11 cellular contexts compared by ENCODE assay signal in genomic region chr22:42180349-42180842, GRCh38. TPM values are rescaled to one million over a fixed set of nuclear protein-coding genes. Genes with fewer than 3 reads are reported as not detected.
DNase-seq lines count a peak whose midpoint lies in the region; ATAC-seq and TF ChIP-seq lines count a peak whose summit lies in the region.
"Had no signal": no experiment of that assay in that cellular context is flagged by ENCODE, and none has a peak within 500 bp of the region (broad histone marks: within the 10 kb centered on the region; RNA-seq: fewer than 3 reads in every experiment).

No MANE protein-coding gene starts in this region.

- peak overlapping the region; percentile 21 for H3K4me3 Mint-ChIP-seq in activated naive CD4-positive, alpha-beta T cell treated with anti-CD3 and anti-CD28 coated beads, Interleukin-2, amount 50 U/mL, for 24 hours

- H3K27me3 Mint-ChIP-seq in activated naive CD4-positive, alpha-beta T cell treated with anti-CD3 and anti-CD28 coated beads, Interleukin-2, amount 50 U/mL, for 24 hours = no peaks in the 10 kb centered on the region

- ATAC-seq in GM19351 (IDR thresholded peaks at IDR 0.05; ENCODE audit: unreplicated experiment) (no peak), HG03135 (IDR thresholded peaks at IDR 0.05; ENCODE audit: unreplicated experiment) (no peak), GM18861 (IDR thresholded peaks at IDR 0.05; ENCODE audit: unreplicated experiment) (no peak)

- TF ChIP-seq CTCF in tibial nerve (IDR thresholded peaks at IDR 0.05) = no peak

- no peak for TF ChIP-seq EP300 in tibial nerve (IDR thresholded peaks at IDR 0.05)

- H3K36me3 Mint-ChIP-seq in activated naive CD4-positive, alpha-beta T cell treated with anti-CD3 and anti-CD28 coated beads, Interleukin-2, amount 50 U/mL, for 24 hours = peaks cover 14% of the 10 kb centered on the region

- DNase-seq in activated T-cell treated with anti-CD3 and anti-CD28 coated beads for 1 hour (ENCODE audit: low read depth) (peak; percentile 18), activated T-cell treated with anti-CD3 and anti-CD28 coated beads for 4 hours (no peak), kidney tubule cell (ENCODE audit: low spot score) (peak; percentile 67), tibial nerve (ENCODE audit: low spot score in 2 of 2) (peak; percentile 21 to 53)
- DNase-seq: AML-193 had no signal

- H3K27ac ChIP-seq in tibial nerve = no peak overlapping the region
- H3K27ac ChIP-seq: HL-60, neutrophil had no signal

- 45 to 60% methylated on average over 6 of the region's 6 CpGs for WGBS in tibial nerve, 2 donors

- H3K36me3 ChIP-seq in tibial nerve = peaks cover 0 to 29% (median 0%) of the 10 kb centered on the region in 3 donors

- H3K4me1 ChIP-seq in tibial nerve = peaks cover 0 to 18% (median 3%) of the 10 kb centered on the region in 4 donors

- no peaks in the 10 kb centered on the region for H3K9me3 ChIP-seq in tibial nerve
- H3K9me3 ChIP-seq: neutrophil had no signal

- no peak overlapping the region for H3K4me3 ChIP-seq in tibial nerve

- no peaks in the 10 kb centered on the region for H3K27me3 ChIP-seq in tibial nerve
- H3K27me3 ChIP-seq: neutrophil had no signal

- H3K9me3 Mint-ChIP-seq in activated naive CD4-positive, alpha-beta T cell treated with anti-CD3 and anti-CD28 coated beads, Interleukin-2, amount 50 U/mL, for 24 hours = no peaks in the 10 kb centered on the region

- H3K27ac Mint-ChIP-seq in activated naive CD4-positive, alpha-beta T cell treated with anti-CD3 and anti-CD28 coated beads, Interleukin-2, amount 50 U/mL, for 24 hours = peak overlapping the region; percentile 73

- TF ChIP-seq POLR2A in tibial nerve (IDR thresholded peaks at IDR 0.05) = no peak

- peaks cover 90% of the 10 kb centered on the region for H3K4me1 Mint-ChIP-seq in activated naive CD4-positive, alpha-beta T cell treated with anti-CD3 and anti-CD28 coated beads, Interleukin-2, amount 50 U/mL, for 24 hours

RNA-seq across cellular contexts. Expression of gene CYP2D6, which starts 49.8 kb away (rescaled TPM):
- 1 to 10 TPM in 1 of 4 donors, under 1 TPM in 3; 0.30 to 1.1 (median 0.61) TPM for total RNA-seq in tibial nerve
